In genomic region chr16:49502136-49502881, GRCh38 we compare ENCODE assay signal across 18 cellular contexts.
DNase-seq lines count a peak whose midpoint lies in the region; ATAC-seq, FAIRE-seq and TF ChIP-seq lines count a peak whose summit lies in the region.
"Had no signal": no experiment of that assay in that cellular context is flagged by ENCODE, and none has a peak within 500 bp of the region (broad histone marks: within the 10 kb centered on the region; RNA-seq: fewer than 3 reads in every experiment).

No MANE protein-coding gene starts in this region.

- peak overlapping the region; percentile 91 for H3K4me2 ChIP-seq in BLaER1
- H3K4me2 ChIP-seq: KMS-11 had no signal

- DNase-seq in GM12891 (ENCODE audit: insufficient read length, low spot score) (no peak), glutamatergic neuron (peak; percentile 6), spleen (peak; percentile 21), retina (no peak), NCI-H1092 (lab: John Stamatoyannopoulos, UW) (no peak)
- DNase-seq: NCI-H146, NCI-H2081, NCI-H2171 treated with DMSO at 0.1 percent for 48 hours, NCI-H446, NCI-H774 had no signal

- TF ChIP-seq CTCF in glutamatergic neuron (IDR thresholded peaks at IDR 0.05; ENCODE audit: partially characterized antibody, unreplicated experiment) (no peak), spleen (IDR thresholded peaks at IDR 0.05 in 8 of 11, conservative IDR thresholded peaks at IDR 0.05 in 3 of 11) (no peak)

- no peaks in the 10 kb centered on the region for H3K36me3 Mint-ChIP-seq in glutamatergic neuron (ENCODE audit: unreplicated experiment)
- H3K36me3 Mint-ChIP-seq: CD14-positive monocyte had no signal

- peak; percentile 71 for FAIRE-seq in GM12891 (lab: Jason Lieb, UNC)
- FAIRE-seq: G401.6, RCC 7860 had no signal

- peaks cover 27% of the 10 kb centered on the region for H3K27me3 Mint-ChIP-seq in glutamatergic neuron (ENCODE audit: unreplicated experiment)

- WGBS in spleen, 5 donors = 65 to 80% (median 72%) methylated on average over 12 to 13 of the region's 13 CpGs

- peaks cover 25% of the 10 kb centered on the region for H3K9me3 Mint-ChIP-seq in glutamatergic neuron (ENCODE audit: unreplicated experiment)
- H3K9me3 Mint-ChIP-seq: CD14-positive monocyte had no signal

- H3K4me3 ChIP-seq in BLaER1 (0 out of 2 replicates have a peak overlapping the region, but pooled peaks have one; percentile 15), spleen (no peak overlapping the region)
- H3K4me3 ChIP-seq: HAP-1 had no signal

- H3K36me3 ChIP-seq in BLaER1 (no peaks in the 10 kb centered on the region), spleen (no peaks in the 10 kb centered on the region)
- H3K36me3 ChIP-seq: HAP-1 had no signal

- no peak overlapping the region for H3K4me3 Mint-ChIP-seq in glutamatergic neuron (ENCODE audit: unreplicated experiment)

- intact Hi-C loops in spleen (cut with DNase I; ENCODE audit: low total_unique reads) = no loop called here

- ATAC-seq in GM21528 (IDR thresholded peaks at IDR 0.05; ENCODE audit: low FRiP score, unreplicated experiment) = no peak

- peak overlapping the region; percentile 67 for H3K27ac ChIP-seq in BLaER1
- no peak overlapping the region for H3K27ac ChIP-seq in spleen
- H3K27ac ChIP-seq: HL-60, KMS-11 had no signal

- no peaks in the 10 kb centered on the region for H3K27me3 ChIP-seq in BLaER1
- no peaks in the 10 kb centered on the region for H3K27me3 ChIP-seq in spleen (replicated peaks in 1 of 7)

- peaks cover 63% of the 10 kb centered on the region for H4K20me1 ChIP-seq in BLaER1

- peaks cover 38% of the 10 kb centered on the region for H3K4me1 Mint-ChIP-seq in glutamatergic neuron (ENCODE audit: low read depth, unreplicated experiment)

- H3K9ac ChIP-seq in BLaER1 = peak overlapping the region; percentile 56
- H3K9ac ChIP-seq: KMS-11 had no signal

- H3K9me3 ChIP-seq in BLaER1 (no peaks in the 10 kb centered on the region), spleen (no peaks in the 10 kb centered on the region)
- H3K9me3 ChIP-seq: HAP-1 had no signal

- TF ChIP-seq POLR2A in GM12891 (IDR thresholded peaks at IDR 0.05; ENCODE audit: low read depth, low read length) (no peak), spleen (IDR thresholded peaks at IDR 0.05) (no peak)

- no peak overlapping the region for H3K27ac Mint-ChIP-seq in glutamatergic neuron (ENCODE audit: unreplicated experiment)

- H3K4me1 ChIP-seq in BLaER1 (peaks cover 79% of the 10 kb centered on the region), spleen (no peaks in the 10 kb centered on the region)
- H3K4me1 ChIP-seq: HAP-1 had no signal

TF ChIP-seq in GM12891, 5 proteins besides CTCF, POLR2A, EP300 and RAD21:
- TF ChIP-seq POU2F2 (IDR thresholded peaks at IDR 0.05; ENCODE audit: low read depth, low read length) (no peak), PAX5 (IDR thresholded peaks at IDR 0.05; ENCODE audit: insufficient read depth, low read length, severe bottlenecking) (no peak), POLR2AphosphoS5 (IDR thresholded peaks at IDR 0.05; ENCODE audit: low read depth, low read length) (no peak), SPI1 (IDR thresholded peaks at IDR 0.05; ENCODE audit: low read depth, low read length) (no peak), TAF1 (IDR thresholded peaks at IDR 0.05; ENCODE audit: low read depth, low read length) (no peak)

Comparison
In these comparisons a context has a peak if more than half of its experiments do, and no peak if none do; other contexts are left out.
1. DNase-seq: peak in glutamatergic neuron (single experiment) and spleen (single experiment); none in GM12891 (single experiment), retina (single experiment) and NCI-H1092 (single experiment).